31 cellular contexts compared by ENCODE assay signal in genomic region chr3:73964818-73965217, GRCh38.
"Had no signal": no experiment of that assay in that cellular context is flagged by ENCODE, and none has a peak within 500 bp of the region (broad histone marks: within the 10 kb centered on the region; RNA-seq: fewer than 3 reads in every experiment).

No MANE protein-coding gene starts in this region.

- ATAC-seq: activated CD8-positive, alpha-beta T cell treated with anti-CD3 and anti-CD28 coated beads for 36 hours; activated naive CD8-positive, alpha-beta T cell treated with anti-CD3 and anti-CD28 coated beads, Interleukin-2, amount 50 U/mL, for 24 hours; activated T-cell treated with anti-CD3 and anti-CD28 coated beads, Interleukin-2, amount 50 U/mL, for 4 hours; activated T-cell treated with anti-CD3 and anti-CD28 coated beads, Interleukin-2, amount 50 U/mL, for 72 hours; activated T-helper 17 cell treated with anti-CD3 and anti-CD28 coated beads, Interleukin-2, amount 50 U/mL, for 72 hours had no signal

- H3K4me3 ChIP-seq: ascending aorta, cardiac muscle cell had no signal

- H3K27ac ChIP-seq: ascending aorta, cardiac muscle cell, VCaP had no signal

- H3K27me3 ChIP-seq: ascending aorta, cardiac muscle cell had no signal

- FAIRE-seq: bronchial epithelial cell, TTC549 had no signal

- DNase-seq: activated B cell treated with CpG ODN at 0.5 μM for 24 hours; activated CD4-positive, alpha-beta memory T cell treated with anti-CD3 and anti-CD28 coated beads for 36 hours; activated CD4-positive, alpha-beta T cell treated with anti-CD3 and anti-CD28 coated beads for 4 hours; activated CD4-positive, alpha-beta T cell treated with anti-CD3 and anti-CD28 coated beads, Interleukin-2, amount 10 ng/mL, durations not matched to agents 24 days and 14 days; activated CD4-positive, alpha-beta T cell treated with anti-CD3 and anti-CD28 coated beads, Interleukin-2, amount 50 U/mL, for 1 hour; activated CD4-positive, alpha-beta T cell treated with anti-CD3 and anti-CD28 coated beads, Interleukin-2, amount 50 U/mL, for 4 hours; activated CD4-positive, CD25-positive, alpha-beta regulatory T cell treated with anti-CD3 and anti-CD28 coated beads, Interleukin-2, amount 50 U/mL, for 72 hours; activated CD8-positive, alpha-beta memory T cell treated with anti-CD3 and anti-CD28 coated beads, Interleukin-2, amount 50 U/mL, for 4 hours; activated CD8-positive, alpha-beta T cell treated with anti-CD3 and anti-CD28 coated beads for 36 hours; activated effector memory CD4-positive, alpha-beta T cell treated with anti-CD3 and anti-CD28 coated beads, Interleukin-2, amount 50 U/mL, for 16 hours; activated naive CD4-positive, alpha-beta T cell treated with anti-CD3 and anti-CD28 coated beads, Interleukin-2, amount 10 ng/mL, durations not matched to agents 7 days and 5 days; activated naive CD4-positive, alpha-beta T cell treated with Interleukin-2 at 50 U/mL for 16 hours; activated naive CD8-positive, alpha-beta T cell treated with anti-CD3 and anti-CD28 coated beads, Interleukin-2, amount 10 ng/mL, durations not matched to agents 7 days and 5 days; activated naive CD8-positive, alpha-beta T cell treated with anti-CD3 and anti-CD28 coated beads, Interleukin-2, amount 50 U/mL, for 24 hours; activated T-cell treated with anti-CD3 and anti-CD28 coated beads for 4 hours; activated T-cell treated with anti-CD3 and anti-CD28 coated beads, Interleukin-2, amount 50 U/mL, for 1 hour; activated T-cell treated with anti-CD3 and anti-CD28 coated beads, Interleukin-2, amount 50 U/mL, for 4 hours; activated T-cell treated with anti-CD3 and anti-CD28 coated beads, Interleukin-2, amount 50 U/mL, for 72 hours; amygdala; anterior cingulate cortex; caudate nucleus; cerebellar nuclear complex; T-helper 1 cell; T-helper 2 cell; T-helper 9 cell had no signal

- H3K4me1 ChIP-seq: ascending aorta had no signal

- H3K9me3 ChIP-seq: ascending aorta had no signal

- H3K36me3 ChIP-seq: ascending aorta, cardiac muscle cell had no signal
